Comparison of ENCODE assay signal across 1 cellular context in the genomic region with DNA sequence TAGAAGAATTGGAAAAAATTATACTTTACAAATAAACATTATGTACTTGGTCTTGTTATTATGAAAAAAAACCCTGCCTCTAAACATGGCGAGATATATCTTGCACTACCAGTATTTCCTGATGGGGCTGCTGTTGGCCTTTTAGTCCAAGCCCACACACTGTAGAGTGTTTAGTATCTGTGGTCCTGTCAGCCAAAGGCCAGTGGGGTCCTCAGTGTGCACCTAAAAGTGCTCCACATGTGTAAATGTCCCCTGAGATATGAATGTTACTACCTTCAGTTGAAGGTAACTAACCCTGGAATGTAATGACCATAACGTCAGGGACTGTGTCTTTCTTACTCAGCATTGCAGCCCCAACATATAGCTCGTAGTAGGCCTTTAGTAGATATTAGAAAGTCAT.
TF ChIP-seq lines count a peak whose summit lies in the region.

No MANE protein-coding gene starts in this region.

TF ChIP-seq in HepG2, 621 proteins besides CTCF, POLR2A, EP300 and RAD21 (continued from another document and continues in another):
- TF ChIP-seq, protein P1, sequence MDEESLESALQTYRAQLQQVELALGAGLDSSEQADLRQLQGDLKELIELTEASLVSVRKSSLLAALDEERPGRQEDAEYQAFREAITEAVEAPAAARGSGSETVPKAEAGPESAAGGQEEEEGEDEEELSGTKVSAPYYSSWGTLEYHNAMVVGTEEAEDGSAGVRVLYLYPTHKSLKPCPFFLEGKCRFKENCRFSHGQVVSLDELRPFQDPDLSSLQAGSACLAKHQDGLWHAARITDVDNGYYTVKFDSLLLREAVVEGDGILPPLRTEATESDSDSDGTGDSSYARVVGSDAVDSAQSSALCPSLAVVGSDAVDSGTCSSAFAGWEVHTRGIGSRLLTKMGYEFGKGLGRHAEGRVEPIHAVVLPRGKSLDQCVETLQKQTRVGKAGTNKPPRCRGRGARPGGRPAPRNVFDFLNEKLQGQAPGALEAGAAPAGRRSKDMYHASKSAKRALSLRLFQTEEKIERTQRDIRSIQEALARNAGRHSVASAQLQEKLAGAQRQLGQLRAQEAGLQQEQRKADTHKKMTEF (CRISPR knock-in tag; IDR thresholded peaks at IDR 0.05): peak; percentile 18; the same call in 1 of the 2 replicates
- TF ChIP-seq GATAD2A (CRISPR knock-in tag; IDR thresholded peaks at IDR 0.05): 0 out of 2 replicates have a peak, but pooled peaks have one; percentile 49
- no peak for TF ChIP-seq ZNF225 (CRISPR knock-in tag; IDR thresholded peaks at IDR 0.05)
- no peak for TF ChIP-seq RBAK (CRISPR knock-in tag; IDR thresholded peaks at IDR 0.05)
- TF ChIP-seq SP5 (CRISPR knock-in tag; IDR thresholded peaks at IDR 0.05; ENCODE audit: borderline replicate concordance, low read depth): no peak
- TF ChIP-seq NR2F6 (IDR thresholded peaks at IDR 0.05): no peak
- TF ChIP-seq NR2F6 (CRISPR knock-in tag; IDR thresholded peaks at IDR 0.05): 0 out of 2 replicates have a peak, but pooled peaks have one; percentile 5
- peak; percentile 92 for TF ChIP-seq STAG1 (CRISPR knock-in tag; IDR thresholded peaks at IDR 0.05)
- TF ChIP-seq GPN1 (CRISPR knock-in tag; IDR thresholded peaks at IDR 0.05; ENCODE audit: borderline replicate concordance): no peak
- no peak for TF ChIP-seq NR2F1 (CRISPR knock-in tag; IDR thresholded peaks at IDR 0.05)
- no peak for TF ChIP-seq NCOA1 (CRISPR knock-in tag; IDR thresholded peaks at IDR 0.05)
- TF ChIP-seq ZNF367 (CRISPR knock-in tag; IDR thresholded peaks at IDR 0.05; ENCODE audit: borderline replicate concordance): no peak
- TF ChIP-seq MXD4 (CRISPR knock-in tag; IDR thresholded peaks at IDR 0.05): no peak
- no peak for TF ChIP-seq MZF1 (CRISPR knock-in tag; IDR thresholded peaks at IDR 0.05; ENCODE audit: borderline replicate concordance)
- TF ChIP-seq GABPB1 (CRISPR knock-in tag; IDR thresholded peaks at IDR 0.05): no peak
- TF ChIP-seq TBL1XR1 (IDR thresholded peaks at IDR 0.05; ENCODE audit: borderline replicate concordance, low read length, partially characterized antibody): no peak
- TF ChIP-seq ZNF781 (CRISPR knock-in tag; IDR thresholded peaks at IDR 0.05; ENCODE audit: borderline replicate concordance, not compliant biosample characterization): no peak
- TF ChIP-seq PPARG (CRISPR knock-in tag; conservative IDR thresholded peaks at IDR 0.05): no peak
- TF ChIP-seq, protein P2, sequence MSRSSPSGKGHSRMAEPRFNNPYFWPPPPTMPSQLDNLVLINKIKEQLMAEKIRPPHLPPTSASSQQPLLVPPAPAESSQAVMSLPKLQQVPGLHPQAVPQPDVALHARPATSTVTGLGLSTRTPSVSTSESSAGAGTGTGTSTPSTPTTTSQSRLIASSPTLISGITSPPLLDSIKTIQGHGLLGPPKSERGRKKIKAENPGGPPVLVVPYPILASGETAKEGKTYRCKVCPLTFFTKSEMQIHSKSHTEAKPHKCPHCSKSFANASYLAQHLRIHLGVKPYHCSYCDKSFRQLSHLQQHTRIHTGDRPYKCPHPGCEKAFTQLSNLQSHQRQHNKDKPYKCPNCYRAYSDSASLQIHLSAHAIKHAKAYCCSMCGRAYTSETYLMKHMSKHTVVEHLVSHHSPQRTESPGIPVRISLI (CRISPR knock-in tag; IDR thresholded peaks at IDR 0.05; ENCODE audit: borderline replicate concordance): peak; percentile 46; the same call in 1 of the 2 replicates
- no peak for TF ChIP-seq RXRA (CRISPR knock-in tag; IDR thresholded peaks at IDR 0.05)
- TF ChIP-seq, protein P3, sequence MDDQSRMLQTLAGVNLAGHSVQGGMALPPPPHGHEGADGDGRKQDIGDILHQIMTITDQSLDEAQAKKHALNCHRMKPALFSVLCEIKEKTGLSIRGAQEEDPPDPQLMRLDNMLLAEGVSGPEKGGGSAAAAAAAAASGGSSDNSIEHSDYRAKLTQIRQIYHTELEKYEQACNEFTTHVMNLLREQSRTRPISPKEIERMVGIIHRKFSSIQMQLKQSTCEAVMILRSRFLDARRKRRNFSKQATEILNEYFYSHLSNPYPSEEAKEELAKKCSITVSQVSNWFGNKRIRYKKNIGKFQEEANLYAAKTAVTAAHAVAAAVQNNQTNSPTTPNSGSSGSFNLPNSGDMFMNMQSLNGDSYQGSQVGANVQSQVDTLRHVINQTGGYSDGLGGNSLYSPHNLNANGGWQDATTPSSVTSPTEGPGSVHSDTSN (CRISPR knock-in tag; IDR thresholded peaks at IDR 0.05; ENCODE audit: borderline replicate concordance): no peak
- TF ChIP-seq, protein P4, sequence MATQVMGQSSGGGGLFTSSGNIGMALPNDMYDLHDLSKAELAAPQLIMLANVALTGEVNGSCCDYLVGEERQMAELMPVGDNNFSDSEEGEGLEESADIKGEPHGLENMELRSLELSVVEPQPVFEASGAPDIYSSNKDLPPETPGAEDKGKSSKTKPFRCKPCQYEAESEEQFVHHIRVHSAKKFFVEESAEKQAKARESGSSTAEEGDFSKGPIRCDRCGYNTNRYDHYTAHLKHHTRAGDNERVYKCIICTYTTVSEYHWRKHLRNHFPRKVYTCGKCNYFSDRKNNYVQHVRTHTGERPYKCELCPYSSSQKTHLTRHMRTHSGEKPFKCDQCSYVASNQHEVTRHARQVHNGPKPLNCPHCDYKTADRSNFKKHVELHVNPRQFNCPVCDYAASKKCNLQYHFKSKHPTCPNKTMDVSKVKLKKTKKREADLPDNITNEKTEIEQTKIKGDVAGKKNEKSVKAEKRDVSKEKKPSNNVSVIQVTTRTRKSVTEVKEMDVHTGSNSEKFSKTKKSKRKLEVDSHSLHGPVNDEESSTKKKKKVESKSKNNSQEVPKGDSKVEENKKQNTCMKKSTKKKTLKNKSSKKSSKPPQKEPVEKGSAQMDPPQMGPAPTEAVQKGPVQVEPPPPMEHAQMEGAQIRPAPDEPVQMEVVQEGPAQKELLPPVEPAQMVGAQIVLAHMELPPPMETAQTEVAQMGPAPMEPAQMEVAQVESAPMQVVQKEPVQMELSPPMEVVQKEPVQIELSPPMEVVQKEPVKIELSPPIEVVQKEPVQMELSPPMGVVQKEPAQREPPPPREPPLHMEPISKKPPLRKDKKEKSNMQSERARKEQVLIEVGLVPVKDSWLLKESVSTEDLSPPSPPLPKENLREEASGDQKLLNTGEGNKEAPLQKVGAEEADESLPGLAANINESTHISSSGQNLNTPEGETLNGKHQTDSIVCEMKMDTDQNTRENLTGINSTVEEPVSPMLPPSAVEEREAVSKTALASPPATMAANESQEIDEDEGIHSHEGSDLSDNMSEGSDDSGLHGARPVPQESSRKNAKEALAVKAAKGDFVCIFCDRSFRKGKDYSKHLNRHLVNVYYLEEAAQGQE (IDR thresholded peaks at IDR 0.05; ENCODE audit: borderline replicate concordance in 1 of 2, low read depth in 1 of 2, low read length in 2 of 2): no peak
- TF ChIP-seq, protein P5, sequence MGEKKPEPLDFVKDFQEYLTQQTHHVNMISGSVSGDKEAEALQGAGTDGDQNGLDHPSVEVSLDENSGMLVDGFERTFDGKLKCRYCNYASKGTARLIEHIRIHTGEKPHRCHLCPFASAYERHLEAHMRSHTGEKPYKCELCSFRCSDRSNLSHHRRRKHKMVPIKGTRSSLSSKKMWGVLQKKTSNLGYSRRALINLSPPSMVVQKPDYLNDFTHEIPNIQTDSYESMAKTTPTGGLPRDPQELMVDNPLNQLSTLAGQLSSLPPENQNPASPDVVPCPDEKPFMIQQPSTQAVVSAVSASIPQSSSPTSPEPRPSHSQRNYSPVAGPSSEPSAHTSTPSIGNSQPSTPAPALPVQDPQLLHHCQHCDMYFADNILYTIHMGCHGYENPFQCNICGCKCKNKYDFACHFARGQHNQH (CRISPR knock-in tag; IDR thresholded peaks at IDR 0.05): 0 out of 2 replicates have a peak, but pooled peaks have one; percentile 20
- TF ChIP-seq ZNF274 (CRISPR knock-in tag; IDR thresholded peaks at IDR 0.05): no peak
- no peak for TF ChIP-seq ZNF672 (CRISPR knock-in tag; IDR thresholded peaks at IDR 0.05)
- TF ChIP-seq, protein P6, sequence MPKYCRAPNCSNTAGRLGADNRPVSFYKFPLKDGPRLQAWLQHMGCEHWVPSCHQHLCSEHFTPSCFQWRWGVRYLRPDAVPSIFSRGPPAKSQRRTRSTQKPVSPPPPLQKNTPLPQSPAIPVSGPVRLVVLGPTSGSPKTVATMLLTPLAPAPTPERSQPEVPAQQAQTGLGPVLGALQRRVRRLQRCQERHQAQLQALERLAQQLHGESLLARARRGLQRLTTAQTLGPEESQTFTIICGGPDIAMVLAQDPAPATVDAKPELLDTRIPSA (CRISPR knock-in tag; IDR thresholded peaks at IDR 0.05; ENCODE audit: borderline replicate concordance): no peak
- TF ChIP-seq ZNF282 (IDR thresholded peaks at IDR 0.05; ENCODE audit: partially characterized antibody): no peak
- TF ChIP-seq ZNF24 (IDR thresholded peaks at IDR 0.05): no peak
- TF ChIP-seq HNRNPH1 (optimal IDR thresholded peaks at IDR 0.05; ENCODE audit: low read depth, low read length): no peak
- no peak for TF ChIP-seq SNAPC2 (CRISPR knock-in tag; IDR thresholded peaks at IDR 0.05)
- TF ChIP-seq, protein P7, sequence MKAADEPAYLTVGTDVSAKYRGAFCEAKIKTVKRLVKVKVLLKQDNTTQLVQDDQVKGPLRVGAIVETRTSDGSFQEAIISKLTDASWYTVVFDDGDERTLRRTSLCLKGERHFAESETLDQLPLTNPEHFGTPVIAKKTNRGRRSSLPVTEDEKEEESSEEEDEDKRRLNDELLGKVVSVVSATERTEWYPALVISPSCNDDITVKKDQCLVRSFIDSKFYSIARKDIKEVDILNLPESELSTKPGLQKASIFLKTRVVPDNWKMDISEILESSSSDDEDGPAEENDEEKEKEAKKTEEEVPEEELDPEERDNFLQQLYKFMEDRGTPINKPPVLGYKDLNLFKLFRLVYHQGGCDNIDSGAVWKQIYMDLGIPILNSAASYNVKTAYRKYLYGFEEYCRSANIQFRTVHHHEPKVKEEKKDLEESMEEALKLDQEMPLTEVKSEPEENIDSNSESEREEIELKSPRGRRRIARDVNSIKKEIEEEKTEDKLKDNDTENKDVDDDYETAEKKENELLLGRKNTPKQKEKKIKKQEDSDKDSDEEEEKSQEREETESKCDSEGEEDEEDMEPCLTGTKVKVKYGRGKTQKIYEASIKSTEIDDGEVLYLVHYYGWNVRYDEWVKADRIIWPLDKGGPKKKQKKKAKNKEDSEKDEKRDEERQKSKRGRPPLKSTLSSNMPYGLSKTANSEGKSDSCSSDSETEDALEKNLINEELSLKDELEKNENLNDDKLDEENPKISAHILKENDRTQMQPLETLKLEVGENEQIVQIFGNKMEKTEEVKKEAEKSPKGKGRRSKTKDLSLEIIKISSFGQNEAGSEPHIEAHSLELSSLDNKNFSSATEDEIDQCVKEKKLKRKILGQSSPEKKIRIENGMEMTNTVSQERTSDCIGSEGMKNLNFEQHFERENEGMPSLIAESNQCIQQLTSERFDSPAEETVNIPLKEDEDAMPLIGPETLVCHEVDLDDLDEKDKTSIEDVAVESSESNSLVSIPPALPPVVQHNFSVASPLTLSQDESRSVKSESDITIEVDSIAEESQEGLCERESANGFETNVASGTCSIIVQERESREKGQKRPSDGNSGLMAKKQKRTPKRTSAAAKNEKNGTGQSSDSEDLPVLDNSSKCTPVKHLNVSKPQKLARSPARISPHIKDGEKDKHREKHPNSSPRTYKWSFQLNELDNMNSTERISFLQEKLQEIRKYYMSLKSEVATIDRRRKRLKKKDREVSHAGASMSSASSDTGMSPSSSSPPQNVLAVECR (CRISPR knock-in tag; IDR thresholded peaks at IDR 0.05; ENCODE audit: borderline replicate concordance): 0 out of 2 replicates have a peak, but pooled peaks have one; percentile 29
- TF ChIP-seq ZFYVE20 (CRISPR knock-in tag; IDR thresholded peaks at IDR 0.05; ENCODE audit: borderline replicate concordance, low read depth): no peak
- TF ChIP-seq LCORL (IDR thresholded peaks at IDR 0.05): no peak
- 0 out of 2 replicates have a peak, but pooled peaks have one; percentile 42 for TF ChIP-seq LCORL (CRISPR knock-in tag; IDR thresholded peaks at IDR 0.05)
- TF ChIP-seq, protein P8, sequence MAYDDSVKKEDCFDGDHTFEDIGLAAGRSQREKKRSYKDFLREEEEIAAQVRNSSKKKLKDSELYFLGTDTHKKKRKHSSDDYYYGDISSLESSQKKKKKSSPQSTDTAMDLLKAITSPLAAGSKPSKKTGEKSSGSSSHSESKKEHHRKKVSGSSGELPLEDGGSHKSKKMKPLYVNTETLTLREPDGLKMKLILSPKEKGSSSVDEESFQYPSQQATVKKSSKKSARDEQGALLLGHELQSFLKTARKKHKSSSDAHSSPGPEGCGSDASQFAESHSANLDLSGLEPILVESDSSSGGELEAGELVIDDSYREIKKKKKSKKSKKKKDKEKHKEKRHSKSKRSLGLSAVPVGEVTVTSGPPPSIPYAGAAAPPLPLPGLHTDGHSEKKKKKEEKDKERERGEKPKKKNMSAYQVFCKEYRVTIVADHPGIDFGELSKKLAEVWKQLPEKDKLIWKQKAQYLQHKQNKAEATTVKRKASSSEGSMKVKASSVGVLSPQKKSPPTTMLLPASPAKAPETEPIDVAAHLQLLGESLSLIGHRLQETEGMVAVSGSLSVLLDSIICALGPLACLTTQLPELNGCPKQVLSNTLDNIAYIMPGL (CRISPR knock-in tag; IDR thresholded peaks at IDR 0.05; ENCODE audit: borderline replicate concordance in 1 of 2, low read depth in 1 of 2): peak in 1 of 2 experiments; percentile 51; a peak in 1 of 4 replicates
- TF ChIP-seq ARNT2 (CRISPR knock-in tag; IDR thresholded peaks at IDR 0.05; ENCODE audit: low read depth): no peak
- no peak; the same call in 1 of the 2 replicates for TF ChIP-seq FOXK1 (CRISPR knock-in tag; IDR thresholded peaks at IDR 0.05; ENCODE audit: borderline replicate concordance, low read depth)
- no peak for TF ChIP-seq KLF13 (CRISPR knock-in tag; IDR thresholded peaks at IDR 0.05)
- no peak for TF ChIP-seq PCBP2 (optimal IDR thresholded peaks at IDR 0.05; ENCODE audit: low read depth, low read length, poor library complexity, severe bottlenecking)
- TF ChIP-seq, protein P9, sequence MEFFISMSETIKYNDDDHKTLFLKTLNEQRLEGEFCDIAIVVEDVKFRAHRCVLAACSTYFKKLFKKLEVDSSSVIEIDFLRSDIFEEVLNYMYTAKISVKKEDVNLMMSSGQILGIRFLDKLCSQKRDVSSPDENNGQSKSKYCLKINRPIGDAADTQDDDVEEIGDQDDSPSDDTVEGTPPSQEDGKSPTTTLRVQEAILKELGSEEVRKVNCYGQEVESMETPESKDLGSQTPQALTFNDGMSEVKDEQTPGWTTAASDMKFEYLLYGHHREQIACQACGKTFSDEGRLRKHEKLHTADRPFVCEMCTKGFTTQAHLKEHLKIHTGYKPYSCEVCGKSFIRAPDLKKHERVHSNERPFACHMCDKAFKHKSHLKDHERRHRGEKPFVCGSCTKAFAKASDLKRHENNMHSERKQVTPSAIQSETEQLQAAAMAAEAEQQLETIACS (CRISPR knock-in tag; IDR thresholded peaks at IDR 0.05): no peak
- TF ChIP-seq ARNT (IDR thresholded peaks at IDR 0.05): no peak
- peak; percentile 56 for TF ChIP-seq SAP130 (CRISPR knock-in tag; IDR thresholded peaks at IDR 0.05; ENCODE audit: low read depth)
- TF ChIP-seq HDAC1 (CRISPR knock-in tag; IDR thresholded peaks at IDR 0.05): no peak
- no peak for TF ChIP-seq NFE2L2 (IDR thresholded peaks at IDR 0.05; ENCODE audit: low read length)
- no peak for TF ChIP-seq ZNF44 (CRISPR knock-in tag; IDR thresholded peaks at IDR 0.05)
- no peak for TF ChIP-seq ZNF432 (CRISPR knock-in tag; IDR thresholded peaks at IDR 0.05; ENCODE audit: borderline replicate concordance)
- no peak for TF ChIP-seq CEBPB (IDR thresholded peaks at IDR 0.05; ENCODE audit: borderline replicate concordance, low read depth, low read length)
- TF ChIP-seq SIN3A (IDR thresholded peaks at IDR 0.05; ENCODE audit: borderline replicate concordance, low read depth, low read length): no peak
- no peak for TF ChIP-seq ZNF253 (CRISPR knock-in tag; IDR thresholded peaks at IDR 0.05; ENCODE audit: borderline replicate concordance)
- TF ChIP-seq ZNF121 (CRISPR knock-in tag; IDR thresholded peaks at IDR 0.05): no peak
- TF ChIP-seq PRPF4 (IDR thresholded peaks at IDR 0.05; ENCODE audit: low read depth, low read length, poor library complexity, severe bottlenecking): no peak
- peak; percentile 56 for TF ChIP-seq MED1 (CRISPR knock-in tag; IDR thresholded peaks at IDR 0.05)
- no peak for TF ChIP-seq BRD4 (CRISPR knock-in tag; IDR thresholded peaks at IDR 0.05)
